ENCODE assay signal across 9 cellular contexts in genomic region chr6:27668442-27669275, GRCh38.
DNase-seq lines count a peak whose midpoint lies in the region; ATAC-seq lines count a peak whose summit lies in the region.
"Had no signal": no experiment of that assay in that cellular context is flagged by ENCODE, and none has a peak within 500 bp of the region (broad histone marks: within the 10 kb centered on the region; RNA-seq: fewer than 3 reads in every experiment).

No MANE protein-coding gene starts in this region.

- DNase-seq in COLO668 (lab: John Stamatoyannopoulos, UW; ENCODE audit: unreplicated experiment) (peak; percentile 50), HK-2 (ENCODE audit: unreplicated experiment) (peak; percentile 80), OCI-M1 (lab: John Stamatoyannopoulos, UW) (peak; percentile 96), amniotic epithelial cell (ENCODE audit: low read depth) (peak; percentile 56), left kidney (ENCODE audit: low read depth, low spot score) (peak; percentile 58), superior temporal gyrus (ENCODE audit: extremely low spot score) (peak; percentile 40)
- DNase-seq: right lobe of liver had no signal

- no peak for ATAC-seq in HG02870 (IDR thresholded peaks at IDR 0.05; ENCODE audit: unreplicated experiment)
- ATAC-seq in HG02588 (IDR thresholded peaks at IDR 0.05; ENCODE audit: unreplicated experiment), result no peak

Comparison
In these comparisons a context has a peak if more than half of its experiments do, and no peak if none do; other contexts are left out.
1. DNase-seq: peak in every context shown above with its lines; median percentile 96 in OCI-M1; 80 in HK-2; 58 in left kidney; 56 in amniotic epithelial cell; 50 in COLO668; 40 in superior temporal gyrus.